Comparison of ENCODE assay signal across 8 cellular contexts in the genomic region with DNA sequence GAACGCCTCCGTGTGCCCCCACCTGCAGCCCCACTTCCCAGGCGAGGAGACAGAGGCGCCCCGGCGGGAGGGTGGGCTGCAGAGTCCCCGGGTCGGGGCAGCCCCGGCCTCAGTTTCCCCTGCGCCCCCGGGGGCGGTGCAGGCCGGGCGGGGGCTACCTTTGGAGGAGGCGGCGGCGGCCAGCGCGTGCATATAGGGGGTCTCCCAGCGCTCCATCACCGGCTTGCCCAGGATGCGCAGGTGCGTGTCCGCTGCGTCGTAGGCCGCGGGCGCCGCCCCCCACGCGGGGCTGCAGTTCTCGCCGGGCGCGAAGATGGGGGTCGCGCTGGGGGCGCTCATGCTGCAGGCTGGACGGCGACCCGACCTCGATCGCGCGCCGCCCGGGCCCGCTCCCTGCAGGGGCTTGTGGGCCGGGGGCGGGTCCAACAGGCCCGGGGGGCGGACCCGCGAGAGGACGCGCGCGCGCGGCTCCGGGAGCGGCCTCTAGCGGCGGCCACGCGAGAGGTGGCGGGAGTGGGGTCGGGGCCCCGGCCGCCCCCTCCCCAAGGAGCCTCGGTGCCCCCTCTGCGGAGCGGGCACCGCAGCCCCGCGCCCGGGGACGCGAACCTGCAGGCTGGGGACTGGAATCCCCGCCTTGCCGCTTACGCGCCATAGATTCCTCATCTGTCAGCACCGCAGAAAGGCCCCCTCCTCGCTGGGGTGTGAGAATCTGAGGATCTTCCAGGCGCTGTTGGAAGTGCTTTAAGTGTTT. TPM values are rescaled to one million over a fixed set of nuclear protein-coding genes. Genes with fewer than 3 reads are reported as not detected.
DNase-seq lines count a peak whose midpoint lies in the region; ATAC-seq and TF ChIP-seq lines count a peak whose summit lies in the region.

A gene (minus strand): TSS at position 405 of the 751 bp plus-strand sequence. CDS start 66 bp downstream, at position 339.

- H3F3A ChIP-seq in MM.1S (ENCODE audit: insufficient read depth, low read length), result peaks cover 11% of the 10 kb centered on the region; the same call in 1 of the 2 replicates

- H3K4me3 Mint-ChIP-seq in naive B cell, result peak within 1 kb of the TSS; percentile 69 to 88 (median 78)

- ATAC-seq in naive B cell (ENCODE audit: low read depth in 2 of 2), result peak; percentile 83 to 84
- no peak for ATAC-seq in GM21367 (IDR thresholded peaks at IDR 0.05; ENCODE audit: unreplicated experiment)

- H3K9me2 ChIP-seq in MM.1S (replicated peaks; ENCODE audit: insufficient read depth, low read length), result no peaks in the 10 kb centered on the region

- TF ChIP-seq CTCF in GM12873 (IDR thresholded peaks at IDR 0.05; ENCODE audit: insufficient read depth, low read depth, low read length, missing control alignments) (peak; percentile 41), MM.1S (IDR thresholded peaks at IDR 0.05; ENCODE audit: low read length) (peak; percentile 47)

- peaks cover 12% of the 10 kb centered on the region for H3K79me2 ChIP-seq in MM.1S (ENCODE audit: low read length)

- H3K27ac Mint-ChIP-seq in naive B cell, result peak within 1 kb of the TSS in 1 of 6 donors; percentile 42

- H3K9me3 ChIP-seq in MM.1S (replicated peaks; ENCODE audit: insufficient read depth, low read length), result no peaks in the 10 kb centered on the region

- H2AFZ ChIP-seq in MM.1S (ENCODE audit: low read length), result peak within 1 kb of the TSS; percentile 98

- peaks cover 0 to 13% (median 8%) of the 10 kb centered on the region in 3 donors for H3K27me3 Mint-ChIP-seq in naive B cell

- peak within 1 kb of the TSS; percentile 98 for H3K4me3 ChIP-seq in MM.1S (ENCODE audit: low read length)

- H4K20me1 ChIP-seq in MM.1S (ENCODE audit: insufficient read depth, low read length), result no peaks in the 10 kb centered on the region

- DNase-seq in MM.1S (peak; percentile 74), erythroblast (lab: John Stamatoyannopoulos, UW) (peak; percentile 53 to 61), naive B cell (peak; percentile 55), substantia nigra (lab: John Stamatoyannopoulos, UW) (peak in 34 of 49 donors; percentile 14 to 80 (median 47)), RKO (ENCODE audit: low spot score) (no peak)
- DNase-seq in activated CD8-positive, alpha-beta memory T cell treated with anti-CD3 and anti-CD28 coated beads, Interleukin-2, amount 50 U/mL, for 48 hours, result peak; percentile 79

- peak within 1 kb of the TSS; percentile 100 for H3K4me2 ChIP-seq in MM.1S (ENCODE audit: low read depth, low read length)

- no peak within 1 kb of the TSS for H3K27ac ChIP-seq in MM.1S (ENCODE audit: low read length)
- peak within 1 kb of the TSS; percentile 80 for H3K27ac ChIP-seq in substantia nigra (ENCODE audit: low read depth, low read length, poor library complexity, severe bottlenecking)

- H3K4me1 Mint-ChIP-seq in naive B cell, result peaks cover 10 to 16% (median 13%) of the 10 kb centered on the region in 3 donors

- H3K9ac ChIP-seq in MM.1S (ENCODE audit: low read length), result peak within 1 kb of the TSS; percentile 84

- no peak for TF ChIP-seq POLR2A in erythroblast (IDR thresholded peaks at IDR 0.05; ENCODE audit: low read length)

- H3K36me3 Mint-ChIP-seq in naive B cell, result no peaks in the 10 kb centered on the region

- H3K27me3 ChIP-seq in MM.1S (replicated peaks; ENCODE audit: insufficient read depth, low read length), result peaks cover 12% of the 10 kb centered on the region

- H3K9me3 Mint-ChIP-seq in naive B cell, result no peaks in the 10 kb centered on the region

- no peaks in the 10 kb centered on the region for H3K36me3 ChIP-seq in MM.1S (replicated peaks; ENCODE audit: insufficient read depth, low read length)

- H3K4me1 ChIP-seq in MM.1S (ENCODE audit: low read length), result peaks cover 4% of the 10 kb centered on the region; the same call in 1 of the 2 replicates

RNA-seq across cellular contexts. Expression of the gene that starts here (rescaled TPM):
- polyA plus RNA-seq in naive B cell (ENCODE audit: low read depth in 6 of 6), result 10 to 100 TPM; 14.4 to 24.6 (median 15.7) TPM
